In genomic region chr9:35116898-35117551, GRCh38 we compare ENCODE assay signal across 8 cellular contexts. TPM values are rescaled to one million over a fixed set of nuclear protein-coding genes. Genes with fewer than 3 reads are reported as not detected.
A peak's percentile ranks its signal among the peaks of the same experiment; 100 is the strongest.
DNase-seq lines count a peak whose midpoint lies in the region; ATAC-seq and TF ChIP-seq lines count a peak whose summit lies in the region.

No MANE protein-coding gene starts in this region.

- H3K18ac ChIP-seq in trophoblast cell (ENCODE audit: low read length), result no peak overlapping the region

- H4K12ac ChIP-seq in trophoblast cell (ENCODE audit: low read depth, low read length), result no peak overlapping the region

- H2AK5ac ChIP-seq in trophoblast cell (ENCODE audit: low read length), result no peak overlapping the region

- H4K8ac ChIP-seq in trophoblast cell (ENCODE audit: low read depth, low read length), result no peak overlapping the region

- peak overlapping the region; percentile 90 for H3K4me2 ChIP-seq in trophoblast cell (ENCODE audit: low read length)

- H2BK120ac ChIP-seq in trophoblast cell (ENCODE audit: insufficient read depth, low read length, poor library complexity), result no peak overlapping the region

- H3K79me2 ChIP-seq in trophoblast cell (ENCODE audit: control insufficient read depth, insufficient read depth, low read length, poor library complexity), result no peaks in the 10 kb centered on the region

- H3K36me3 ChIP-seq in cardiac muscle cell (no peaks in the 10 kb centered on the region), trophoblast cell (ENCODE audit: control insufficient read depth in 1 of 2, insufficient read depth in 2 of 2, low read length in 2 of 2) (no peaks in the 10 kb centered on the region), tibial artery (no peaks in the 10 kb centered on the region)

- no peak overlapping the region for H2AFZ ChIP-seq in trophoblast cell (ENCODE audit: insufficient read depth, low read length, poor library complexity)

- TF ChIP-seq CTCF in cardiac muscle cell (IDR thresholded peaks at IDR 0.05; ENCODE audit: low read depth, low read length), result peak; percentile 90
- TF ChIP-seq CTCF in tibial artery (IDR thresholded peaks at IDR 0.05), result peak; percentile 93 to 96

- peaks cover 14% of the 10 kb centered on the region for H3K4me1 ChIP-seq in cardiac muscle cell (ENCODE audit: low read depth)
- peaks cover 16 to 17% of the 10 kb centered on the region in 2 experiments for H3K4me1 ChIP-seq in trophoblast cell (ENCODE audit: control insufficient read depth in 1 of 2, insufficient read depth in 2 of 2, low read length in 2 of 2)
- peaks cover 4 to 46% (median 38%) of the 10 kb centered on the region in 4 donors for H3K4me1 ChIP-seq in tibial artery

- H3K4ac ChIP-seq in trophoblast cell (ENCODE audit: low read depth, low read length), result no peak overlapping the region

- H3K27me3 ChIP-seq in cardiac muscle cell (no peaks in the 10 kb centered on the region), trophoblast cell (ENCODE audit: insufficient read depth, low read length) (no peaks in the 10 kb centered on the region), tibial artery (no peaks in the 10 kb centered on the region)

- H4K91ac ChIP-seq in trophoblast cell (ENCODE audit: low read depth, low read length), result no peak overlapping the region

- H2BK5ac ChIP-seq in trophoblast cell (ENCODE audit: low read depth, low read length, poor library complexity), result no peak overlapping the region

- H3K27me3 Mint-ChIP-seq in activated naive CD8-positive, alpha-beta T cell treated with anti-CD3 and anti-CD28 coated beads, Interleukin-2, amount 10 ng/mL, durations not matched to agents 7 days and 5 days, result peaks cover 5% of the 10 kb centered on the region

- ATAC-seq in HG02571 (IDR thresholded peaks at IDR 0.05; ENCODE audit: unreplicated experiment), result peak; percentile 48
- ATAC-seq in activated naive CD8-positive, alpha-beta T cell treated with anti-CD3 and anti-CD28 coated beads, Interleukin-2, amount 10 ng/mL, durations not matched to agents 7 days and 5 days (ENCODE audit: low read depth), result peak; percentile 46

- peaks cover 33% of the 10 kb centered on the region for H3K4me1 Mint-ChIP-seq in activated naive CD8-positive, alpha-beta T cell treated with anti-CD3 and anti-CD28 coated beads, Interleukin-2, amount 10 ng/mL, durations not matched to agents 7 days and 5 days

- no peak overlapping the region for H3K27ac ChIP-seq in cardiac muscle cell
- H3K27ac ChIP-seq in trophoblast cell (ENCODE audit: low read depth, low read length), result no peak overlapping the region
- peak overlapping the region; percentile 97 to 100 for H3K27ac ChIP-seq in tibial artery

- peak; percentile 63 for DNase-seq in GF-D8 (lab: John Stamatoyannopoulos, UW)
- DNase-seq in NCI-H1092 (lab: John Stamatoyannopoulos, UW), result peak; percentile 95
- DNase-seq in SKM-1 treated with dmso at 0.1 percent for 144 hours (lab: John Stamatoyannopoulos, UW; ENCODE audit: unreplicated experiment), result peak; percentile 90
- peak; percentile 73 for DNase-seq in activated naive CD8-positive, alpha-beta T cell treated with anti-CD3 and anti-CD28 coated beads, Interleukin-2, amount 10 ng/mL, durations not matched to agents 7 days and 5 days
- DNase-seq in cardiac muscle cell (ENCODE audit: low read depth in 1 of 2, low spot score in 1 of 2), result peak; percentile 96 to 97
- peak; percentile 94 to 98 for DNase-seq in trophoblast cell
- DNase-seq in tibial artery, result peak; percentile 95 to 96

- H3K4me3 Mint-ChIP-seq in activated naive CD8-positive, alpha-beta T cell treated with anti-CD3 and anti-CD28 coated beads, Interleukin-2, amount 10 ng/mL, durations not matched to agents 7 days and 5 days, result peak overlapping the region; percentile 100

- intact Hi-C loops in tibial artery (cut with DNase I; ENCODE audit: low total_unique reads), result loop anchor here (2.0 to 5.0 kb wide), 3 partner anchors 142 to 445 kb away; a partner anchor contains a TSS

- H3K27ac Mint-ChIP-seq in activated naive CD8-positive, alpha-beta T cell treated with anti-CD3 and anti-CD28 coated beads, Interleukin-2, amount 10 ng/mL, durations not matched to agents 7 days and 5 days, result peak overlapping the region; percentile 98

- POLR2A ChIA-PET in activated naive CD8-positive, alpha-beta T cell treated with anti-CD3 and anti-CD28 coated beads, Interleukin-2, amount 10 ng/mL, durations not matched to agents 7 days and 5 days (lab: Charles Lee), result interaction anchor here (1.3 to 3.7 kb wide), 4 partner anchors 14 to 488 kb away, joined by 3 to 47 read pairs (median 10); partner anchors contain the start of genes FANCG, STOML2 and TESK1

- H3K4me3 ChIP-seq in cardiac muscle cell (peak overlapping the region; percentile 47), trophoblast cell (ENCODE audit: low read depth, low read length) (no peak overlapping the region), tibial artery (peak overlapping the region; percentile 59 to 64)

- H3K79me1 ChIP-seq in trophoblast cell (ENCODE audit: low read length), result peaks cover 14% of the 10 kb centered on the region

- peak overlapping the region; percentile 23 for H2BK12ac ChIP-seq in trophoblast cell (ENCODE audit: low read length)

- no peaks in the 10 kb centered on the region for H3K9me3 Mint-ChIP-seq in activated naive CD8-positive, alpha-beta T cell treated with anti-CD3 and anti-CD28 coated beads, Interleukin-2, amount 10 ng/mL, durations not matched to agents 7 days and 5 days

- H3K23ac ChIP-seq in trophoblast cell (ENCODE audit: low read length), result no peak overlapping the region

- no peak overlapping the region for H3K14ac ChIP-seq in trophoblast cell (ENCODE audit: low read length)

- no peak overlapping the region for H3K9ac ChIP-seq in trophoblast cell (ENCODE audit: low read length)

- peaks cover 6% of the 10 kb centered on the region for H3K36me3 Mint-ChIP-seq in activated naive CD8-positive, alpha-beta T cell treated with anti-CD3 and anti-CD28 coated beads, Interleukin-2, amount 10 ng/mL, durations not matched to agents 7 days and 5 days

- whole genome bisulfite sequencing in trophoblast cell (ENCODE audit: extremely low coverage, insufficient coverage, insufficient read length), result no CpG with 5 or more reads among the region's 30 CpGs

- H3K9me3 ChIP-seq in cardiac muscle cell (ENCODE audit: low read depth), result no peaks in the 10 kb centered on the region
- H3K9me3 ChIP-seq in trophoblast cell (ENCODE audit: insufficient read depth, low read depth, low read length), result no peaks in the 10 kb centered on the region
- H3K9me3 ChIP-seq in tibial artery, result no peaks in the 10 kb centered on the region

RNA-seq across cellular contexts. Expression of gene ATOSB, which starts 1.4 kb away (rescaled TPM):
- 10 to 100 TPM; 12.0 to 16.6 TPM for total RNA-seq in activated naive CD8-positive, alpha-beta T cell treated with anti-CD3 and anti-CD28 coated beads, Interleukin-2, amount 10 ng/mL, durations not matched to agents 7 days and 5 days
- 31.3 and 46.0 TPM in 2 replicates for total RNA-seq in cardiac muscle cell
- polyA plus RNA-seq in cardiac muscle cell, result 25.5 and 29.5 TPM in 2 replicates
- polyA plus RNA-seq in trophoblast cell (2013), result 19.5 and 20.6 TPM in 2 replicates

RNA-seq across cellular contexts. Expression of gene STOML2, which starts 14.1 kb away (rescaled TPM):
- 10 to 100 TPM; 90.3 to 91.9 TPM for total RNA-seq in activated naive CD8-positive, alpha-beta T cell treated with anti-CD3 and anti-CD28 coated beads, Interleukin-2, amount 10 ng/mL, durations not matched to agents 7 days and 5 days
- total RNA-seq in cardiac muscle cell, result 151 TPM in 2 replicates
- polyA plus RNA-seq in cardiac muscle cell, result 201 and 219 TPM in 2 replicates
- 81.6 and 83.4 TPM in 2 replicates for polyA plus RNA-seq in trophoblast cell (2013)

RNA-seq across cellular contexts. Expression of gene PIGO, which starts 20.6 kb away (rescaled TPM):
- 10 to 100 TPM; 30.8 to 31.4 TPM for total RNA-seq in activated naive CD8-positive, alpha-beta T cell treated with anti-CD3 and anti-CD28 coated beads, Interleukin-2, amount 10 ng/mL, durations not matched to agents 7 days and 5 days
- total RNA-seq in cardiac muscle cell, result 23.6 and 26.9 TPM in 2 replicates
- 35.1 and 36.0 TPM in 2 replicates for polyA plus RNA-seq in cardiac muscle cell
- 14.0 and 14.6 TPM in 2 replicates for polyA plus RNA-seq in trophoblast cell (2013)

RNA-seq across cellular contexts. Expression of gene FANCG, which starts 37.3 kb away (rescaled TPM):
- total RNA-seq in activated naive CD8-positive, alpha-beta T cell treated with anti-CD3 and anti-CD28 coated beads, Interleukin-2, amount 10 ng/mL, durations not matched to agents 7 days and 5 days, result 100 to 1,000 TPM; 103 to 109 TPM
- total RNA-seq in cardiac muscle cell, result 22.8 and 32.8 TPM in 2 replicates
- polyA plus RNA-seq in cardiac muscle cell, result 31.7 and 46.5 TPM in 2 replicates
- polyA plus RNA-seq in trophoblast cell (2013), result 31.6 and 33.8 TPM in 2 replicates

RNA-seq across cellular contexts. Expression of gene VCP, which starts 44.6 kb away (rescaled TPM):
- 100 to 1,000 TPM; 183 to 189 TPM for total RNA-seq in activated naive CD8-positive, alpha-beta T cell treated with anti-CD3 and anti-CD28 coated beads, Interleukin-2, amount 10 ng/mL, durations not matched to agents 7 days and 5 days
- 226 and 328 TPM in 2 replicates for total RNA-seq in cardiac muscle cell
- 301 and 338 TPM in 2 replicates for polyA plus RNA-seq in cardiac muscle cell
- polyA plus RNA-seq in trophoblast cell (2013), result 250 and 256 TPM in 2 replicates

Comparison
In these comparisons a context has a peak if more than half of its experiments do, and no peak if none do; other contexts are left out.
1. H3K27ac ChIP-seq: peak in tibial artery (2 of 2); none in cardiac muscle cell (single experiment) and trophoblast cell (single experiment).
2. Peak in every context shown above with its lines, with median percentiles within 50 percentile points of each other: DNase-seq.